Comparison of ENCODE assay signal across 11 cellular contexts in genomic region chr4:38855466-38855865, GRCh38. TPM values are rescaled to one million over a fixed set of nuclear protein-coding genes. Genes with fewer than 3 reads are reported as not detected.
DNase-seq lines count a peak whose midpoint lies in the region; ATAC-seq and TF ChIP-seq lines count a peak whose summit lies in the region.
"Had no signal": no experiment of that assay in that cellular context is flagged by ENCODE, and none has a peak within 500 bp of the region (broad histone marks: within the 10 kb centered on the region; RNA-seq: fewer than 3 reads in every experiment).

No MANE protein-coding gene starts in this region.

- peak overlapping the region; percentile 89 for H3K27ac Mint-ChIP-seq in activated CD4-positive, alpha-beta T cell treated with anti-CD3 and anti-CD28 coated beads, Interleukin-2, amount 10 ng/mL, durations not matched to agents 24 days and 14 days
- peak overlapping the region; percentile 92 for H3K27ac Mint-ChIP-seq in activated naive CD8-positive, alpha-beta T cell treated with anti-CD3 and anti-CD28 coated beads for 36 hours

- H3K79me2 ChIP-seq in Loucy (ENCODE audit: insufficient read depth, low read length) = no peaks in the 10 kb centered on the region
- H3K79me2 ChIP-seq in smooth muscle cell (ENCODE audit: low read depth) = no peaks in the 10 kb centered on the region

- H3K4me1 ChIP-seq in Loucy (ENCODE audit: insufficient read depth, low read length, poor library complexity, severe bottlenecking) = peaks cover 10% of the 10 kb centered on the region
- no peaks in the 10 kb centered on the region for H3K4me1 ChIP-seq in smooth muscle cell (ENCODE audit: low read depth)

- peaks cover 5% of the 10 kb centered on the region for H3K36me3 Mint-ChIP-seq in activated CD4-positive, alpha-beta T cell treated with anti-CD3 and anti-CD28 coated beads, Interleukin-2, amount 10 ng/mL, durations not matched to agents 24 days and 14 days (ENCODE audit: low read depth)
- peaks cover 1% of the 10 kb centered on the region for H3K36me3 Mint-ChIP-seq in activated naive CD8-positive, alpha-beta T cell treated with anti-CD3 and anti-CD28 coated beads for 36 hours

- TF ChIP-seq CTCF in Loucy (conservative IDR thresholded peaks at IDR 0.05; ENCODE audit: low read length) = no peak
- TF ChIP-seq CTCF in smooth muscle cell (IDR thresholded peaks at IDR 0.05; ENCODE audit: borderline replicate concordance, insufficient read depth, poor library complexity, severe bottlenecking) = no peak

- H3K9me3 ChIP-seq in Loucy (ENCODE audit: insufficient read depth, low read depth, low read length) (no peaks in the 10 kb centered on the region), smooth muscle cell (replicated peaks; ENCODE audit: low read depth) (no peaks in the 10 kb centered on the region)

- H3K9me2 ChIP-seq in Loucy (replicated peaks; ENCODE audit: low read depth, low read length) = no peaks in the 10 kb centered on the region

- H3K9ac ChIP-seq in Loucy (ENCODE audit: low read depth, low read length, poor library complexity, severe bottlenecking) = no peak overlapping the region
- no peak overlapping the region for H3K9ac ChIP-seq in smooth muscle cell (ENCODE audit: low read depth)

- no peak for DNase-seq in activated CD4-positive, alpha-beta T cell treated with anti-CD3 and anti-CD28 coated beads, Interleukin-2, amount 10 ng/mL, durations not matched to agents 24 days and 14 days
- DNase-seq in activated CD4-positive, alpha-beta T cell treated with anti-CD3 and anti-CD28 coated beads for 1 hour = no peak
- no peak for DNase-seq in activated naive CD8-positive, alpha-beta T cell treated with anti-CD3 and anti-CD28 coated beads for 36 hours
- no peak for DNase-seq in smooth muscle cell (lab: John Stamatoyannopoulos, UW; ENCODE audit: unreplicated experiment)
- DNase-seq in AG20443 (ENCODE audit: low spot score) = no peak
- DNase-seq in Right ventricle myocardium superior = no peak
- DNase-seq: activated CD8-positive, alpha-beta memory T cell treated with anti-CD3 and anti-CD28 coated beads, Interleukin-2, amount 50 U/mL, for 4 hours; hypothalamus; stimulated activated CD4-positive, alpha-beta T cell treated with anti-CD3 and anti-CD28 coated beads, Interleukin-4, amount 100 ng/mL, for 4 hours had no signal

- intact Hi-C loops in activated CD4-positive, alpha-beta T cell treated with anti-CD3 and anti-CD28 coated beads, Interleukin-2, amount 10 ng/mL, durations not matched to agents 24 days and 14 days (cut with micrococcal nuclease) = loop anchor here (5.0 kb wide), 1 partner anchor 793 kb away; no protein-coding TSS in a partner anchor
- intact Hi-C loops in Right ventricle myocardium superior (cut with DNase I) = loop anchor here (5.0 kb wide), 1 partner anchor 93 kb away; no protein-coding TSS in a partner anchor

- H3F3A ChIP-seq in Loucy (ENCODE audit: low read depth) (no peaks in the 10 kb centered on the region; the same call in 1 of the 2 replicates), smooth muscle cell (ENCODE audit: low read depth) (peaks cover 6% of the 10 kb centered on the region)

- H3K4me3 Mint-ChIP-seq in activated CD4-positive, alpha-beta T cell treated with anti-CD3 and anti-CD28 coated beads, Interleukin-2, amount 10 ng/mL, durations not matched to agents 24 days and 14 days = peak overlapping the region; percentile 80
- peak overlapping the region; percentile 69 for H3K4me3 Mint-ChIP-seq in activated naive CD8-positive, alpha-beta T cell treated with anti-CD3 and anti-CD28 coated beads for 36 hours

- H3K27me3 Mint-ChIP-seq in activated CD4-positive, alpha-beta T cell treated with anti-CD3 and anti-CD28 coated beads, Interleukin-2, amount 10 ng/mL, durations not matched to agents 24 days and 14 days = no peaks in the 10 kb centered on the region
- no peaks in the 10 kb centered on the region for H3K27me3 Mint-ChIP-seq in activated naive CD8-positive, alpha-beta T cell treated with anti-CD3 and anti-CD28 coated beads for 36 hours

- no peak for ATAC-seq in HG03097 (IDR thresholded peaks at IDR 0.05; ENCODE audit: low FRiP score, unreplicated experiment)
- ATAC-seq in Right ventricle myocardium superior (ENCODE audit: poor library complexity) = no peak

- H3K4me1 Mint-ChIP-seq in activated CD4-positive, alpha-beta T cell treated with anti-CD3 and anti-CD28 coated beads, Interleukin-2, amount 10 ng/mL, durations not matched to agents 24 days and 14 days = peaks cover 31% of the 10 kb centered on the region
- H3K4me1 Mint-ChIP-seq in activated naive CD8-positive, alpha-beta T cell treated with anti-CD3 and anti-CD28 coated beads for 36 hours = peaks cover 28% of the 10 kb centered on the region

- WGBS in smooth muscle cell (ENCODE audit: low lambda C conversion rate) = 85% methylated on average over 5 of the region's 5 CpGs

- H3K9me3 Mint-ChIP-seq in activated CD4-positive, alpha-beta T cell treated with anti-CD3 and anti-CD28 coated beads, Interleukin-2, amount 10 ng/mL, durations not matched to agents 24 days and 14 days = peaks cover 2% of the 10 kb centered on the region
- H3K9me3 Mint-ChIP-seq in activated naive CD8-positive, alpha-beta T cell treated with anti-CD3 and anti-CD28 coated beads for 36 hours = peaks cover 6% of the 10 kb centered on the region

- H4K20me1 ChIP-seq in Loucy (ENCODE audit: insufficient read depth, low read length, poor library complexity, severe bottlenecking) (no peaks in the 10 kb centered on the region), smooth muscle cell (ENCODE audit: low read depth) (no peaks in the 10 kb centered on the region)

- no peaks in the 10 kb centered on the region for H3K27me3 ChIP-seq in Loucy (ENCODE audit: insufficient read depth, low read length, poor library complexity, severe bottlenecking)
- no peaks in the 10 kb centered on the region for H3K27me3 ChIP-seq in smooth muscle cell (ENCODE audit: low read depth)

- no peak overlapping the region for H3K27ac ChIP-seq in smooth muscle cell (ENCODE audit: low read depth)

- H2AFZ ChIP-seq in Loucy (ENCODE audit: low read length) = peak overlapping the region; percentile 51; the same call in 1 of the 2 replicates
- no peak overlapping the region for H2AFZ ChIP-seq in smooth muscle cell (ENCODE audit: low read depth)

- no peaks in the 10 kb centered on the region for H3K36me3 ChIP-seq in Loucy (ENCODE audit: insufficient read depth, low read length)
- H3K36me3 ChIP-seq in smooth muscle cell (ENCODE audit: low read depth) = no peaks in the 10 kb centered on the region

- peak overlapping the region; percentile 77 for H3K4me2 ChIP-seq in Loucy (ENCODE audit: low read depth, low read length, poor library complexity, severe bottlenecking)
- peak overlapping the region; percentile 80 for H3K4me2 ChIP-seq in smooth muscle cell

- peak overlapping the region; percentile 63 for H3K4me3 ChIP-seq in Loucy (ENCODE audit: low read length, poor library complexity, severe bottlenecking)
- H3K4me3 ChIP-seq in smooth muscle cell = no peak overlapping the region

RNA-seq across cellular contexts. Expression of gene TLR6, which starts 1.2 kb away (rescaled TPM):
- 0.88 and 1.1 TPM in 2 replicates for total RNA-seq in activated CD4-positive, alpha-beta T cell treated with anti-CD3 and anti-CD28 coated beads, Interleukin-2, amount 10 ng/mL, durations not matched to agents 24 days and 14 days
- total RNA-seq in activated naive CD8-positive, alpha-beta T cell treated with anti-CD3 and anti-CD28 coated beads for 36 hours = 1 to 10 TPM; 2.9 to 4.4 TPM
- total RNA-seq in smooth muscle cell (4.4 and 8.9 TPM in 2 replicates), Right ventricle myocardium superior (2.3 TPM)
- 0.17 and 0.89 TPM in 2 replicates for polyA plus RNA-seq in smooth muscle cell

RNA-seq across cellular contexts. Expression of gene FAM114A1, which starts 12.1 kb away (rescaled TPM):
- total RNA-seq in activated CD4-positive, alpha-beta T cell treated with anti-CD3 and anti-CD28 coated beads, Interleukin-2, amount 10 ng/mL, durations not matched to agents 24 days and 14 days = 0.23 and 0.66 TPM in 2 replicates
- total RNA-seq in activated naive CD8-positive, alpha-beta T cell treated with anti-CD3 and anti-CD28 coated beads for 36 hours = under 1 TPM in 1 of 2 experiments, not detected in 1; 0.38 TPM
- 226 and 363 TPM in 2 replicates for total RNA-seq in smooth muscle cell
- 207 and 213 TPM in 2 replicates for polyA plus RNA-seq in smooth muscle cell
- 20.3 TPM for total RNA-seq in Right ventricle myocardium superior

RNA-seq across cellular contexts. Expression of gene TLR1, which starts 50.9 kb away (rescaled TPM):
- total RNA-seq in activated CD4-positive, alpha-beta T cell treated with anti-CD3 and anti-CD28 coated beads, Interleukin-2, amount 10 ng/mL, durations not matched to agents 24 days and 14 days = 0.85 and 2.6 TPM in 2 replicates
- total RNA-seq in activated naive CD8-positive, alpha-beta T cell treated with anti-CD3 and anti-CD28 coated beads for 36 hours = 1 to 10 TPM; 1.6 to 2.4 TPM
- total RNA-seq in smooth muscle cell (2.0 and 8.4 TPM in 2 replicates), Right ventricle myocardium superior (3.4 TPM)
- 0.54 and 0.99 TPM in 2 replicates for polyA plus RNA-seq in smooth muscle cell

Comparison
In these comparisons a context has a peak if more than half of its experiments do, and no peak if none do; other contexts are left out.
1. RNA of gene FAM114A1, which starts 12.1 kb away (total RNA-seq): 226 to 363 TPM in smooth muscle cell and 20.3 TPM in Right ventricle myocardium superior (single experiment); 0.38 TPM in activated naive CD8-positive, alpha-beta T cell treated with anti-CD3 and anti-CD28 coated beads for 36 hours and 0.23 to 0.66 TPM in activated CD4-positive, alpha-beta T cell treated with anti-CD3 and anti-CD28 coated beads, Interleukin-2, amount 10 ng/mL, durations not matched to agents 24 days and 14 days; every median in the first group is over 10 times any median in the second.